Comparison of ENCODE assay signal across 28 cellular contexts in the genomic region with DNA sequence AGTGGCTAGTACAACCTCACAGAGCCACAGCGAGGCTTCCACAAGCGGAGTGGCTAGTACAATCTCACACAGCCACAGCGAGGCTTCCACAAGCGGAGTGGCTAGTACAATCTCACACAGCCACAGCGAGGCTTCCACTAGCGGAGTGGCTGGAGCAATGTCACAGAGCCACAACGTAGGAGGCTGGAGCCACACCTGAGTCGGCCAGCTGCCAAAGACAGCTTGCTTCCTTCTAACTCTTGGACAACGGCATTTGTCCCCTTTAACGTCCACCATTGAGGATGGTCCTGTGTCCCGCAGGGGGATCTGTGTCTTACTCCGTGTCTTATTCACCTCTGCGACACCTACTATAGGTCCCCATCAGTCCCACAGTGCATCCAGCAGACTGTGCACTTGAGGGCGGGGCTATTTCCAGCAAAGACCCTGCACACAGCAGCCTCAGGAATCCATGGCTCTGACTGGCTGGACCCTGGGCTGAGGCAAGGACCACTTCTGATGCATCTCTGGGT. TPM values are rescaled to one million over a fixed set of nuclear protein-coding genes. Genes with fewer than 3 reads are reported as not detected.
DNase-seq lines count a peak whose midpoint lies in the region; ATAC-seq and TF ChIP-seq lines count a peak whose summit lies in the region.
"Had no signal": no experiment of that assay in that cellular context is flagged by ENCODE, and none has a peak within 500 bp of the region (broad histone marks: within the 10 kb centered on the region; RNA-seq: fewer than 3 reads in every experiment).

No MANE protein-coding gene starts in this region.

- H3K27me3 Mint-ChIP-seq in brain: no peaks in the 10 kb centered on the region
- H3K27me3 Mint-ChIP-seq in nephron (ENCODE audit: low read depth): no peaks in the 10 kb centered on the region
- H3K27me3 Mint-ChIP-seq: CD8-positive, alpha-beta memory T cell had no signal

- H3K9me3 Mint-ChIP-seq in brain (no peaks in the 10 kb centered on the region), nephron (no peaks in the 10 kb centered on the region)
- H3K9me3 Mint-ChIP-seq: CD8-positive, alpha-beta memory T cell had no signal

- peak overlapping the region in 2 of 5 experiments; percentile 65 to 69 for H3K27ac Mint-ChIP-seq in brain
- H3K27ac Mint-ChIP-seq in nephron: peak overlapping the region in 1 of 3 experiments; percentile 41

- peak overlapping the region; percentile 86 to 100 (median 98) for H3K4me2 ChIP-seq in BLaER1 treated with 17β-estradiol and CSF1 and Interleukin-3, amounts not matched to agents 10 nM and 100 nM
- H3K4me2 ChIP-seq: PC-9 had no signal

- H3K4me1 ChIP-seq in BLaER1 treated with 17β-estradiol and CSF1 and Interleukin-3, amounts not matched to agents 10 nM and 100 nM: peaks cover 74 to 87% (median 83%) of the 10 kb centered on the region in 10 experiments

- intact Hi-C loops in left cardiac atrium (cut with DNase I): no loop called here

- H3K9me3 ChIP-seq in BLaER1 treated with 17β-estradiol and CSF1 and Interleukin-3, amounts not matched to agents 10 nM and 100 nM (replicated peaks in 1 of 11): no peaks in the 10 kb centered on the region
- H3K9me3 ChIP-seq: HAP-1, psoas muscle, tibial artery had no signal

- TF ChIP-seq CTCF in brain (conservative IDR thresholded peaks at IDR 0.05) (no peak), nephron (IDR thresholded peaks at IDR 0.05; ENCODE audit: unreplicated experiment in 3 of 3) (no peak)

- H4K20me1 ChIP-seq in BLaER1 treated with 17β-estradiol and CSF1 and Interleukin-3, amounts not matched to agents 10 nM and 100 nM: peaks cover 61 to 77% (median 73%) of the 10 kb centered on the region in 11 experiments

- H3K9ac ChIP-seq in BLaER1 treated with 17β-estradiol and CSF1 and Interleukin-3, amounts not matched to agents 10 nM and 100 nM: peak overlapping the region in 10 of 11 experiments; percentile 33 to 98 (median 95); a peak in 15 of 22 replicates

- DNase-seq in NCI-H82 (lab: John Stamatoyannopoulos, UW) (peak; percentile 31), NCI-H128 (lab: John Stamatoyannopoulos, UW; ENCODE audit: unreplicated experiment) (no peak), left cardiac atrium (no peak)
- DNase-seq in central memory CD4-positive, alpha-beta T cell: no peak
- DNase-seq in stimulated activated CD4-positive, alpha-beta T cell treated with anti-CD3 and anti-CD28 coated beads, Interleukin-2, amount 100 ng/mL, for 24 hours: no peak
- DNase-seq: activated CD4-positive, CD25-positive, alpha-beta regulatory T cell; CD8-positive, alpha-beta memory T cell; DMS79 treated with DMSO at 0.1 percent for 48 hours; dorsolateral prefrontal cortex; foreskin fibroblast; kidney glomerular epithelial cell; mesenchymal stem cell; NCI-H1930; NCI-H226; NCI-H774; psoas muscle; stimulated activated CD4-positive, alpha-beta T cell treated with anti-CD3 and anti-CD28 coated beads, Interleukin-1b, Interleukin-23, amount 100 ng/mL, for 48 hours; stimulated activated naive CD4-positive, alpha-beta T cell treated with Interleukin-2 at 50 U/mL for 16 hours; T-helper 2 cell; tibial artery had no signal

- no peaks in the 10 kb centered on the region for H3K27me3 ChIP-seq in BLaER1 treated with 17β-estradiol and CSF1 and Interleukin-3, amounts not matched to agents 10 nM and 100 nM
- H3K27me3 ChIP-seq: dorsolateral prefrontal cortex, tibial artery had no signal

- H3K4me3 ChIP-seq in BLaER1 treated with 17β-estradiol and CSF1 and Interleukin-3, amounts not matched to agents 10 nM and 100 nM: no peak overlapping the region
- H3K4me3 ChIP-seq: dorsolateral prefrontal cortex, HAP-1, PC-9, psoas muscle, tibial artery had no signal

- H3K4me3 Mint-ChIP-seq in brain (peak overlapping the region in 4 of 5 experiments; percentile 41 to 68 (median 48)), nephron (peak overlapping the region; percentile 54 to 77 (median 73))

- no peak for ATAC-seq in left cardiac atrium
- ATAC-seq: psoas muscle had no signal

- H3K36me3 ChIP-seq in BLaER1 treated with 17β-estradiol and CSF1 and Interleukin-3, amounts not matched to agents 10 nM and 100 nM: peaks cover 12 to 50% (median 29%) of the 10 kb centered on the region in 11 experiments; a peak in 18 of 22 replicates
- H3K36me3 ChIP-seq: tibial artery had no signal

- H3K36me3 Mint-ChIP-seq in brain (peaks cover 3% of the 10 kb centered on the region), nephron (ENCODE audit: low read depth) (no peaks in the 10 kb centered on the region)

- H3K27ac ChIP-seq in BLaER1 treated with 17β-estradiol and CSF1 and Interleukin-3, amounts not matched to agents 10 nM and 100 nM: peak overlapping the region in 7 of 11 experiments; percentile 16 to 98 (median 95); a peak in 8 of 22 replicates
- H3K27ac ChIP-seq: PC-9, psoas muscle, tibial artery had no signal

- peaks cover 60% of the 10 kb centered on the region for H3K4me1 Mint-ChIP-seq in brain
- peaks cover 58% of the 10 kb centered on the region for H3K4me1 Mint-ChIP-seq in nephron

RNA-seq across cellular contexts. Expression of a gene that starts 3.7 kb away (rescaled TPM):
- 30.6 TPM for polyA plus RNA-seq in brain (ENCODE audit: insufficient read depth, low read depth, low replicate concordance)
- 10 to 100 TPM; 27.5 to 37.9 TPM for total RNA-seq in left cardiac atrium

RNA-seq across cellular contexts. Expression of a gene that starts 23.7 kb away (rescaled TPM):
- 39.9 TPM for polyA plus RNA-seq in brain (ENCODE audit: insufficient read depth, low read depth, low replicate concordance)
- total RNA-seq in left cardiac atrium: 10 to 100 TPM; 18.3 to 20.8 TPM

RNA-seq across cellular contexts. Expression of a gene that starts 58.4 kb away (rescaled TPM):
- not detected for polyA plus RNA-seq in brain (ENCODE audit: insufficient read depth, low read depth, low replicate concordance)
- total RNA-seq in left cardiac atrium: not detected
- total RNA-seq: activated CD8-positive, alpha-beta memory T cell treated with anti-CD3 and anti-CD28 coated beads for 36 hours; CD8-positive, alpha-beta memory T cell; dorsolateral prefrontal cortex; HT-29; PC-9; psoas muscle had no signal
- polyA plus RNA-seq: CD8-positive, alpha-beta memory T cell; neural cell; psoas muscle had no signal
